ENCODE assay signal across 1 cellular context in the genomic region with DNA sequence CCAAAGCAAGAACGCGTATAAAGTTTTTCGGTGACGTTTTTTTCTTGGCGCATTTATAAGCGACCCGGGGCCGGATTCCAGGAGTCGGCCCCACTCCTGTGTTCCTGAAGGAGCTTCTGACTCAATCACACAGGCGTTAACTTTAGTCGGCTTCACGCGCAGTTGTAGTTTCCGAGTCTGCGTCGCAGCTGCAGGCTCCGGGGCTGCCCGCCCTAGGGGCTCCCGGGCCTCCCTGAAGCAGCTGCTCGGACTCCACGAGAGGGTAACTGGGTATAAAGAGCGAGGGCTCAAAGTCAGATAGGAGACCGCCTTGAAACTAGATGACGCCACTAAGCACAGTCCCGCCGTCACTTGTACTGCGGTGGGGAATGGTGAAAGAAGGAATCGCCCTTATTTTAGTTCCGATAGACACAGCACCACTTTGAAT.
TF ChIP-seq lines count a peak whose summit lies in the region.

No MANE protein-coding gene starts in this region.

TF ChIP-seq in HCT116, 20 proteins besides CTCF, POLR2A, EP300 and RAD21:
- TF ChIP-seq CEBPB (IDR thresholded peaks at IDR 0.05; ENCODE audit: low read depth) (no peak), CBX3 (IDR thresholded peaks at IDR 0.05; ENCODE audit: low read depth) (no peak), POLR2AphosphoS5 (IDR thresholded peaks at IDR 0.05; ENCODE audit: low read depth, low read length) (no peak; the same call in none of the 2 replicates), JUND (IDR thresholded peaks at IDR 0.05) (no peak), TCF7L2 (IDR thresholded peaks at IDR 0.05; ENCODE audit: borderline replicate concordance, extremely low read depth, insufficient read depth, insufficient read length) (no peak), SIN3A (IDR thresholded peaks at IDR 0.05; ENCODE audit: low read depth) (no peak), EZH2phosphoT487 (IDR thresholded peaks at IDR 0.05; ENCODE audit: borderline replicate concordance) (no peak), ZNF274 (IDR thresholded peaks at IDR 0.05; ENCODE audit: low read depth, low read length) (no peak), ZFX (IDR thresholded peaks at IDR 0.05) (no peak), SRF (IDR thresholded peaks at IDR 0.05; ENCODE audit: low read depth) (no peak), EGR1 (IDR thresholded peaks at IDR 0.05; ENCODE audit: low read depth) (no peak), SP1 (IDR thresholded peaks at IDR 0.05; ENCODE audit: low read depth) (no peak), YY1 (IDR thresholded peaks at IDR 0.05; ENCODE audit: extremely low read depth, insufficient replicate concordance, low read depth, low read length) (no peak)
- TF ChIP-seq, protein P1, sequence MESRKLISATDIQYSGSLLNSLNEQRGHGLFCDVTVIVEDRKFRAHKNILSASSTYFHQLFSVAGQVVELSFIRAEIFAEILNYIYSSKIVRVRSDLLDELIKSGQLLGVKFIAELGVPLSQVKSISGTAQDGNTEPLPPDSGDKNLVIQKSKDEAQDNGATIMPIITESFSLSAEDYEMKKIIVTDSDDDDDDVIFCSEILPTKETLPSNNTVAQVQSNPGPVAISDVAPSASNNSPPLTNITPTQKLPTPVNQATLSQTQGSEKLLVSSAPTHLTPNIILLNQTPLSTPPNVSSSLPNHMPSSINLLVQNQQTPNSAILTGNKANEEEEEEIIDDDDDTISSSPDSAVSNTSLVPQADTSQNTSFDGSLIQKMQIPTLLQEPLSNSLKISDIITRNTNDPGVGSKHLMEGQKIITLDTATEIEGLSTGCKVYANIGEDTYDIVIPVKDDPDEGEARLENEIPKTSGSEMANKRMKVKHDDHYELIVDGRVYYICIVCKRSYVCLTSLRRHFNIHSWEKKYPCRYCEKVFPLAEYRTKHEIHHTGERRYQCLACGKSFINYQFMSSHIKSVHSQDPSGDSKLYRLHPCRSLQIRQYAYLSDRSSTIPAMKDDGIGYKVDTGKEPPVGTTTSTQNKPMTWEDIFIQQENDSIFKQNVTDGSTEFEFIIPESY (IDR thresholded peaks at IDR 0.05; ENCODE audit: extremely low read depth, insufficient replicate concordance, low read length): no peak
- TF ChIP-seq, protein P2, sequence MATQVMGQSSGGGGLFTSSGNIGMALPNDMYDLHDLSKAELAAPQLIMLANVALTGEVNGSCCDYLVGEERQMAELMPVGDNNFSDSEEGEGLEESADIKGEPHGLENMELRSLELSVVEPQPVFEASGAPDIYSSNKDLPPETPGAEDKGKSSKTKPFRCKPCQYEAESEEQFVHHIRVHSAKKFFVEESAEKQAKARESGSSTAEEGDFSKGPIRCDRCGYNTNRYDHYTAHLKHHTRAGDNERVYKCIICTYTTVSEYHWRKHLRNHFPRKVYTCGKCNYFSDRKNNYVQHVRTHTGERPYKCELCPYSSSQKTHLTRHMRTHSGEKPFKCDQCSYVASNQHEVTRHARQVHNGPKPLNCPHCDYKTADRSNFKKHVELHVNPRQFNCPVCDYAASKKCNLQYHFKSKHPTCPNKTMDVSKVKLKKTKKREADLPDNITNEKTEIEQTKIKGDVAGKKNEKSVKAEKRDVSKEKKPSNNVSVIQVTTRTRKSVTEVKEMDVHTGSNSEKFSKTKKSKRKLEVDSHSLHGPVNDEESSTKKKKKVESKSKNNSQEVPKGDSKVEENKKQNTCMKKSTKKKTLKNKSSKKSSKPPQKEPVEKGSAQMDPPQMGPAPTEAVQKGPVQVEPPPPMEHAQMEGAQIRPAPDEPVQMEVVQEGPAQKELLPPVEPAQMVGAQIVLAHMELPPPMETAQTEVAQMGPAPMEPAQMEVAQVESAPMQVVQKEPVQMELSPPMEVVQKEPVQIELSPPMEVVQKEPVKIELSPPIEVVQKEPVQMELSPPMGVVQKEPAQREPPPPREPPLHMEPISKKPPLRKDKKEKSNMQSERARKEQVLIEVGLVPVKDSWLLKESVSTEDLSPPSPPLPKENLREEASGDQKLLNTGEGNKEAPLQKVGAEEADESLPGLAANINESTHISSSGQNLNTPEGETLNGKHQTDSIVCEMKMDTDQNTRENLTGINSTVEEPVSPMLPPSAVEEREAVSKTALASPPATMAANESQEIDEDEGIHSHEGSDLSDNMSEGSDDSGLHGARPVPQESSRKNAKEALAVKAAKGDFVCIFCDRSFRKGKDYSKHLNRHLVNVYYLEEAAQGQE (IDR thresholded peaks at IDR 0.05; ENCODE audit: low read depth): no peak
